In the genomic region with DNA sequence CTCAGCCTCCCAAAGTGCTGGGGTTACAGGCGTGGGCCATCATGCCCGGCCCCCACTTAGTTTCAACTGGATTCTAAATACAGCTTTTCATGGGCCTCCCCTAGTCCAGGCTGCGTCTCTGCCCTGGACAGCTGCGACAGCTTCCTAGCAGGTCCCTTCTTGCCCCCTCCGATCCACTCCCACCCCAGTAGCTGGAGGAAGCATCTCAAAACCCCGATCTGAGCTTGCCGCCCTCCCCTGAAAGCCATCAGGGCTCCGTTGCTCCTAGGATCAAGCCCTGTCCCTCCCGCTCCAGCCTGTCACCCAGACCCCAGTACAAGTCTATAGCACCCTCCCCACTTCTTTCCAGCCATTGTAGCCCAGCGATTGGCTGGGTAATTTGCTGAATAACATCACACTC, we compare ENCODE assay signal across 8 cellular contexts.
A peak's percentile ranks its signal among the peaks of the same experiment; 100 is the strongest.
DNase-seq lines count a peak whose midpoint lies in the region; ATAC-seq and TF ChIP-seq lines count a peak whose summit lies in the region.
"Had no signal": no experiment of that assay in that cellular context is flagged by ENCODE, and none has a peak within 500 bp of the region (broad histone marks: within the 10 kb centered on the region; RNA-seq: fewer than 3 reads in every experiment).

No MANE protein-coding gene starts in this region.

- TF ChIP-seq EP300 in sigmoid colon (IDR thresholded peaks at IDR 0.05) = no peak

- H3K4ac ChIP-seq in mesendoderm (ENCODE audit: low read depth, low read length) = no peak overlapping the region

- no peak for TF ChIP-seq CTCF in sigmoid colon (IDR thresholded peaks at IDR 0.05)

- H3K56ac ChIP-seq in mesendoderm (ENCODE audit: low read length) = no peak overlapping the region

- no peaks in the 10 kb centered on the region for H3K27me3 ChIP-seq in sigmoid colon
- no peaks in the 10 kb centered on the region for H3K27me3 ChIP-seq in mesendoderm (ENCODE audit: insufficient read depth, low read length, poor library complexity)

- no peak overlapping the region for H3K4me2 ChIP-seq in mesendoderm (ENCODE audit: low read length)

- no peak overlapping the region for H2BK5ac ChIP-seq in mesendoderm (ENCODE audit: low read length)

- H3K36me3 Mint-ChIP-seq in activated naive CD8-positive, alpha-beta T cell treated with anti-CD3 and anti-CD28 coated beads, Interleukin-2, amount 10 ng/mL, durations not matched to agents 7 days and 5 days = no peaks in the 10 kb centered on the region

- H3K4me3 ChIP-seq in sigmoid colon (no peak overlapping the region), mesendoderm (ENCODE audit: low read length) (no peak overlapping the region)
- H3K4me3 ChIP-seq: K562 had no signal

- no peak overlapping the region for H4K8ac ChIP-seq in mesendoderm (ENCODE audit: low read depth, low read length)

- H3K9me3 ChIP-seq in sigmoid colon = no peaks in the 10 kb centered on the region

- peaks cover 3% of the 10 kb centered on the region for H3K27me3 Mint-ChIP-seq in activated naive CD8-positive, alpha-beta T cell treated with anti-CD3 and anti-CD28 coated beads, Interleukin-2, amount 10 ng/mL, durations not matched to agents 7 days and 5 days

- POLR2A ChIA-PET in activated naive CD8-positive, alpha-beta T cell treated with anti-CD3 and anti-CD28 coated beads, Interleukin-2, amount 10 ng/mL, durations not matched to agents 7 days and 5 days (lab: Charles Lee) = interaction anchor here (1.0 to 1.6 kb wide), 5 partner anchors 155 to 244 kb away, joined by 4 to 6 read pairs (median 5); no protein-coding TSS in a partner anchor

- H3K79me2 ChIP-seq in mesendoderm (ENCODE audit: control insufficient read depth, insufficient read depth, low read length) = no peaks in the 10 kb centered on the region

- TF ChIP-seq POLR2A in sigmoid colon (IDR thresholded peaks at IDR 0.05) = no peak

- H3K27ac ChIP-seq in sigmoid colon = no peak overlapping the region
- no peak overlapping the region for H3K27ac ChIP-seq in mesendoderm (ENCODE audit: low read depth, low read length)

- no peak overlapping the region for H3K9ac ChIP-seq in mesendoderm (ENCODE audit: low read length)

- no peak overlapping the region for H3K27ac Mint-ChIP-seq in activated naive CD8-positive, alpha-beta T cell treated with anti-CD3 and anti-CD28 coated beads, Interleukin-2, amount 10 ng/mL, durations not matched to agents 7 days and 5 days

- no peaks in the 10 kb centered on the region for H3K79me1 ChIP-seq in mesendoderm (ENCODE audit: low read length)

- H3K36me3 ChIP-seq in sigmoid colon (peaks cover 0 to 20% (median 2%) of the 10 kb centered on the region in 4 donors), mesendoderm (ENCODE audit: control insufficient read depth, insufficient read depth, low read length) (no peaks in the 10 kb centered on the region)

- no peak overlapping the region for H2BK15ac ChIP-seq in mesendoderm (replicated peaks; ENCODE audit: low read depth)

- 70 to 71% methylated on average over 10 of the region's 10 CpGs for WGBS in sigmoid colon, 2 donors
- WGBS in mesendoderm (ENCODE audit: extremely low coverage, insufficient coverage, low lambda C conversion rate) = no CpG with 5 or more reads among the region's 10 CpGs

- H4K5ac ChIP-seq in mesendoderm (ENCODE audit: low read length) = no peak overlapping the region

- H3K4me1 ChIP-seq in sigmoid colon (peaks cover 0 to 17% (median 11%) of the 10 kb centered on the region in 4 donors), mesendoderm (ENCODE audit: control insufficient read depth, low read depth, low read length) (no peaks in the 10 kb centered on the region)

- intact Hi-C loops in sigmoid colon (cut with DNase I) = loop anchor here (5.0 kb wide), 3 partner anchors 244 to 824 kb away; no protein-coding TSS in a partner anchor

- no peak overlapping the region for H3K23ac ChIP-seq in mesendoderm (ENCODE audit: low read length)

- peaks cover 11% of the 10 kb centered on the region for H3K4me1 Mint-ChIP-seq in activated naive CD8-positive, alpha-beta T cell treated with anti-CD3 and anti-CD28 coated beads, Interleukin-2, amount 10 ng/mL, durations not matched to agents 7 days and 5 days

- no peak overlapping the region for H2BK120ac ChIP-seq in mesendoderm (ENCODE audit: low read depth, low read length)

- no peak overlapping the region for H2AK5ac ChIP-seq in mesendoderm (ENCODE audit: low read length)

- ATAC-seq in GM19324 (IDR thresholded peaks at IDR 0.05; ENCODE audit: low FRiP score, unreplicated experiment) (peak; percentile 12), HG02870 (IDR thresholded peaks at IDR 0.05; ENCODE audit: unreplicated experiment) (peak; percentile 3)
- ATAC-seq in activated naive CD8-positive, alpha-beta T cell treated with anti-CD3 and anti-CD28 coated beads, Interleukin-2, amount 10 ng/mL, durations not matched to agents 7 days and 5 days (ENCODE audit: low read depth) = no peak

- H3K9me3 Mint-ChIP-seq in activated naive CD8-positive, alpha-beta T cell treated with anti-CD3 and anti-CD28 coated beads, Interleukin-2, amount 10 ng/mL, durations not matched to agents 7 days and 5 days = no peaks in the 10 kb centered on the region

- no peak for DNase-seq in activated naive CD8-positive, alpha-beta T cell treated with anti-CD3 and anti-CD28 coated beads, Interleukin-2, amount 10 ng/mL, durations not matched to agents 7 days and 5 days
- peak; percentile 60 for DNase-seq in sigmoid colon
- no peak for DNase-seq in mesendoderm
- no peak for DNase-seq in stimulated activated CD4-positive, alpha-beta T cell treated with anti-CD3 and anti-CD28 coated beads, Interleukin-2, amount 100 ng/mL, for 48 hours
- DNase-seq in activated naive CD4-positive, alpha-beta T cell (lab: John Stamatoyannopoulos, UW) = no peak

- no peak overlapping the region for H3K18ac ChIP-seq in mesendoderm (ENCODE audit: low read length)

- peak overlapping the region; percentile 94 for H3K4me3 Mint-ChIP-seq in activated naive CD8-positive, alpha-beta T cell treated with anti-CD3 and anti-CD28 coated beads, Interleukin-2, amount 10 ng/mL, durations not matched to agents 7 days and 5 days
